Comparison of ENCODE assay signal across 14 cellular contexts in genomic region chr5:57408285-57408684, GRCh38.
"Had no signal": no experiment of that assay in that cellular context is flagged by ENCODE, and none has a peak within 500 bp of the region (broad histone marks: within the 10 kb centered on the region; RNA-seq: fewer than 3 reads in every experiment).

No MANE protein-coding gene starts in this region.

- H3K9me3 ChIP-seq: SK-N-SH, upper lobe of left lung had no signal

- H3K9me3 Mint-ChIP-seq: activated naive CD4-positive, alpha-beta T cell treated with anti-CD3 and anti-CD28 coated beads for 36 hours; activated naive CD8-positive, alpha-beta T cell treated with anti-CD3 and anti-CD28 coated beads, Interleukin-2, amount 50 U/mL, for 24 hours; activated T-helper 17 cell treated with anti-CD3 and anti-CD28 coated beads, Interleukin-2, amount 50 U/mL, for 72 hours; stimulated activated effector memory CD8-positive, alpha-beta T cell treated with anti-CD3 and anti-CD28 coated beads, Interleukin-12 subunit alpha, Interleukin-12 subunit beta, amount 100 ng/mL, for 72 hours; T-cell had no signal

- DNase-seq: activated CD4-positive, CD25-positive, alpha-beta regulatory T cell treated with anti-CD3 and anti-CD28 coated beads, Interleukin-2, amount 50 U/mL, for 72 hours; activated naive CD4-positive, alpha-beta T cell treated with anti-CD3 and anti-CD28 coated beads for 36 hours; activated naive CD8-positive, alpha-beta T cell treated with anti-CD3 and anti-CD28 coated beads, Interleukin-2, amount 50 U/mL, for 24 hours; activated T-cell treated with anti-CD3 and anti-CD28 coated beads for 4 hours; glutamatergic neuron; naive B cell; SK-N-SH; T-cell; T-helper 9 cell; upper lobe of left lung had no signal

- H3K27me3 ChIP-seq: cardiac muscle cell, upper lobe of left lung had no signal

- H3K4me1 ChIP-seq: parathyroid adenoma had no signal

- H3K4me3 Mint-ChIP-seq: activated naive CD4-positive, alpha-beta T cell treated with anti-CD3 and anti-CD28 coated beads for 36 hours; activated naive CD8-positive, alpha-beta T cell treated with anti-CD3 and anti-CD28 coated beads, Interleukin-2, amount 50 U/mL, for 24 hours; activated T-helper 17 cell treated with anti-CD3 and anti-CD28 coated beads, Interleukin-2, amount 50 U/mL, for 72 hours; naive B cell; stimulated activated effector memory CD8-positive, alpha-beta T cell treated with anti-CD3 and anti-CD28 coated beads, Interleukin-12 subunit alpha, Interleukin-12 subunit beta, amount 100 ng/mL, for 72 hours; T-cell had no signal

- H3K27me3 Mint-ChIP-seq: naive B cell had no signal

- H3K27ac Mint-ChIP-seq: activated naive CD4-positive, alpha-beta T cell treated with anti-CD3 and anti-CD28 coated beads for 36 hours; activated naive CD8-positive, alpha-beta T cell treated with anti-CD3 and anti-CD28 coated beads, Interleukin-2, amount 50 U/mL, for 24 hours; activated T-helper 17 cell treated with anti-CD3 and anti-CD28 coated beads, Interleukin-2, amount 50 U/mL, for 72 hours; naive B cell; stimulated activated effector memory CD8-positive, alpha-beta T cell treated with anti-CD3 and anti-CD28 coated beads, Interleukin-12 subunit alpha, Interleukin-12 subunit beta, amount 100 ng/mL, for 72 hours; T-cell had no signal

- H3K4me1 Mint-ChIP-seq: activated naive CD8-positive, alpha-beta T cell treated with anti-CD3 and anti-CD28 coated beads, Interleukin-2, amount 50 U/mL, for 24 hours; activated T-helper 17 cell treated with anti-CD3 and anti-CD28 coated beads, Interleukin-2, amount 50 U/mL, for 72 hours; naive B cell; stimulated activated effector memory CD8-positive, alpha-beta T cell treated with anti-CD3 and anti-CD28 coated beads, Interleukin-12 subunit alpha, Interleukin-12 subunit beta, amount 100 ng/mL, for 72 hours; T-cell had no signal

- H3K36me3 Mint-ChIP-seq: naive B cell; stimulated activated effector memory CD8-positive, alpha-beta T cell treated with anti-CD3 and anti-CD28 coated beads, Interleukin-12 subunit alpha, Interleukin-12 subunit beta, amount 100 ng/mL, for 72 hours; T-cell had no signal

- H3K4me3 ChIP-seq: cardiac muscle cell, upper lobe of left lung had no signal

- H3K36me3 ChIP-seq: cardiac muscle cell, upper lobe of left lung had no signal

- H3K27ac ChIP-seq: cardiac muscle cell, parathyroid adenoma had no signal
